In genomic region chr1:9078035-9078948, GRCh38 we compare ENCODE assay signal across 11 cellular contexts. TPM values are rescaled to one million over a fixed set of nuclear protein-coding genes. Genes with fewer than 3 reads are reported as not detected.
DNase-seq lines count a peak whose midpoint lies in the region; ATAC-seq, FAIRE-seq and TF ChIP-seq lines count a peak whose summit lies in the region.
"Had no signal": no experiment of that assay in that cellular context is flagged by ENCODE, and none has a peak within 500 bp of the region (broad histone marks: within the 10 kb centered on the region; RNA-seq: fewer than 3 reads in every experiment).

No MANE protein-coding gene starts in this region.

- FAIRE-seq in GM12878 (lab: Jason Lieb, UNC) (peak; percentile 7), small intestine (lab: Jason Lieb, UNC) (no peak)

- TF ChIP-seq POLR2A in GM12878 (IDR thresholded peaks at IDR 0.05; ENCODE audit: low read depth, low read length), result no peak

- intact Hi-C loops in GM12878 (cut with micrococcal nuclease; ENCODE audit: unreplicated experiment), result loop anchor here (1.0 to 5.0 kb wide), 4 partner anchors 9 to 334 kb away; partner anchors contain the start of genes ENO1 and SLC2A5

- TF ChIP-seq CTCF in GM12878 (IDR thresholded peaks at IDR 0.05 in 2 of 3, conservative IDR thresholded peaks at IDR 0.05 in 1 of 3; ENCODE audit: control insufficient read depth in 2 of 3, extremely low read depth in 1 of 3, insufficient read depth in 1 of 3, low read depth in 3 of 3, low read length in 3 of 3), result no peak

- H3K4me3 ChIP-seq in GM12878 (no peak overlapping the region), small intestine (ENCODE audit: low read depth in 1 of 2, low read length in 2 of 2) (no peak overlapping the region)
- H3K4me3 ChIP-seq: SJSA1, thoracic aorta had no signal

- H4K20me1 ChIP-seq in GM12878 (ENCODE audit: control insufficient read depth, insufficient read depth), result no peaks in the 10 kb centered on the region

- RAD21 ChIA-PET in GM12878 (lab: Charles Lee; ENCODE audit: unreplicated experiment), result interaction anchor here (0.9 to 1.7 kb wide), 5 partner anchors 17 to 229 kb away, joined by 3 to 4 read pairs (median 3); no protein-coding TSS in a partner anchor

- H3K4me1 ChIP-seq in GM12878 (ENCODE audit: control insufficient read depth, insufficient read depth, low read length), result peaks cover 55% of the 10 kb centered on the region
- peaks cover 3 to 6% of the 10 kb centered on the region in 2 donors for H3K4me1 ChIP-seq in small intestine (ENCODE audit: control insufficient read depth in 2 of 2, insufficient read depth in 1 of 2, low read depth in 1 of 2, low read length in 1 of 2)

- 14% methylated on average over 11 of the region's 11 CpGs for WGBS in GM12878 (ENCODE audit: insufficient coverage, insufficient replicate concordance, low lambda C conversion rate, missing lambda C conversion rate)
- WGBS in small intestine, 3 donors, result 62 to 67% (median 63%) methylated on average over 11 of the region's 11 CpGs

- DNase-seq in SIG-M5 treated with dmso at 0.1 percent for 504 hours (lab: John Stamatoyannopoulos, UW; ENCODE audit: unreplicated experiment) (peak; percentile 77), SIG-M5 (lab: John Stamatoyannopoulos, UW) (no peak), HT1080 (ENCODE audit: low read depth) (peak; percentile 83), GM12878 (ENCODE audit: low read depth, low spot score) (peak; percentile 95), small intestine (peak; percentile 96), OCI-M1 (lab: John Stamatoyannopoulos, UW) (no peak), medulla oblongata (ENCODE audit: extremely low spot score) (no peak)
- DNase-seq: central memory CD4-positive, alpha-beta T cell had no signal

- H3K36me3 ChIP-seq in GM12878 (ENCODE audit: control insufficient read depth in 2 of 2, insufficient read depth in 2 of 2, low read length in 1 of 2) (no peaks in the 10 kb centered on the region), small intestine (ENCODE audit: control insufficient read depth in 2 of 2, insufficient read depth in 2 of 2, low read length in 2 of 2) (no peaks in the 10 kb centered on the region)
- H3K36me3 ChIP-seq: SJSA1, thoracic aorta had no signal

- peak overlapping the region; percentile 45 for H3K27ac ChIP-seq in GM12878 (ENCODE audit: control insufficient read depth, insufficient read depth)
- H3K27ac ChIP-seq in small intestine (ENCODE audit: low read depth in 1 of 2, low read length in 1 of 2), result peak overlapping the region; percentile 87 to 92
- H3K27ac ChIP-seq: SJSA1, thoracic aorta had no signal

- SMC1A ChIA-PET in GM12878 (lab: Charles Lee; ENCODE audit: uncharacterized antibody, unreplicated experiment), result interaction anchor here (0.8 to 4.8 kb wide), 6 partner anchors 8 to 107 kb away, joined by 3 to 59 read pairs (median 4); no protein-coding TSS in a partner anchor

- TF ChIP-seq RAD21 in GM12878 (IDR thresholded peaks at IDR 0.05; ENCODE audit: insufficient read depth, low read depth, low read length), result no peak

- POLR2A ChIA-PET in GM12878 (lab: Charles Lee), result interaction anchor here (0.6 to 4.5 kb wide), 4 partner anchors 11 to 73 kb away, joined by 3 to 45 read pairs (median 4); no protein-coding TSS in a partner anchor

- TF ChIP-seq EP300 in GM12878 (IDR thresholded peaks at IDR 0.05; ENCODE audit: borderline replicate concordance in 1 of 2, control insufficient read depth in 1 of 2, low read depth in 2 of 2, low read length in 2 of 2), result peak; percentile 83 to 94; a peak in 3 of 4 replicates

- no peak overlapping the region for H2AFZ ChIP-seq in GM12878 (ENCODE audit: control insufficient read depth, low read depth, low read length)

- H3K27me3 ChIP-seq in GM12878 (replicated peaks in 1 of 2; ENCODE audit: control insufficient read depth in 2 of 2, insufficient read depth in 2 of 2, low read length in 1 of 2), result no peaks in the 10 kb centered on the region
- H3K27me3 ChIP-seq in small intestine (ENCODE audit: control insufficient read depth in 2 of 2, insufficient read depth in 2 of 2, low read length in 2 of 2), result no peaks in the 10 kb centered on the region
- H3K27me3 ChIP-seq: SJSA1 had no signal

- H3K79me2 ChIP-seq in GM12878 (ENCODE audit: control insufficient read depth, insufficient read depth, low read length), result no peaks in the 10 kb centered on the region

- peak overlapping the region; percentile 61 for H3K4me2 ChIP-seq in GM12878 (ENCODE audit: control insufficient read depth, insufficient read depth)

- CTCF ChIA-PET in GM12878 (lab: Yijun Ruan, JAX), result interaction anchor here (0.7 to 4.0 kb wide), 3 partner anchors 12 to 859 kb away, joined by 3 to 26 read pairs (median 3); no protein-coding TSS in a partner anchor

- H3K9ac ChIP-seq in GM12878 (ENCODE audit: control insufficient read depth, insufficient read depth, low read length), result no peak overlapping the region

- ATAC-seq in GM12878 (peak; percentile 49), HG03025 (IDR thresholded peaks at IDR 0.05; ENCODE audit: low FRiP score, unreplicated experiment) (no peak)

- in situ Hi-C loops in GM12878 (cut with MboI), result no loop called here

- no TSS peak for BruUV-seq in GM12878 (replicated peaks; lab: Mats Ljungman, UMichigan)

- H3K9me3 ChIP-seq in GM12878 (replicated peaks; ENCODE audit: control insufficient read depth, insufficient read depth, low read length), result peaks cover 1% of the 10 kb centered on the region
- no peaks in the 10 kb centered on the region for H3K9me3 ChIP-seq in small intestine (ENCODE audit: control insufficient read depth, low read depth)
- H3K9me3 ChIP-seq: SJSA1, thoracic aorta had no signal

RNA-seq across cellular contexts. Expression of gene SLC2A5, which starts 8.9 kb away (rescaled TPM):
- not detected in 2 replicates for total RNA-seq in HT1080 (2014; rRNA removed; shearing (Covaris generic))
- not detected in 2 replicates for polyA plus RNA-seq in HT1080 (2015; cell fraction: cytosol; rRNA removed)
- not detected in 2 replicates for polyA plus RNA-seq in HT1080 (2015; cell fraction: nucleus; rRNA removed)
- total RNA-seq in GM12878 (2013; cell fraction: nucleolus; rRNA removed), result 209 and 221 TPM in 2 replicates
- total RNA-seq in GM12878 (2014; rRNA removed) (20.1 and 24.2 TPM in 2 replicates), GM12878 (2014; rRNA removed; fragmentation: Illumina TruSeq; extraction: Trizol) (10.6 and 12.3 TPM in 2 replicates), GM12878 (2021) (30.9 and 32.3 TPM in 2 replicates)
- polyA plus RNA-seq in GM12878 (2011; ENCODE audit: low read depth), result 47.3 TPM
- polyA plus RNA-seq in GM12878 (2011; rRNA removed) (60.0 and 76.6 TPM in 2 replicates), GM12878 (2014; fragmentation: Illumina TruSeq; extraction: Trizol) (28.7 and 37.7 TPM in 2 replicates), GM12878 (2014; fragmentation: Nextera tagmentation; extraction: Ambion mirVana) (1 to 10 TPM; 4.5 to 5.2 TPM), GM12878 (2014; rRNA removed) (24.7 and 27.4 TPM in 2 replicates), GM12878 (2016; fragmentation: Nextera tagmentation; extraction: Ambion mirVana) (10 to 100 TPM; 19.9 to 23.5 TPM), small intestine (100 to 1,000 TPM in 2 of 3 donors, 10 to 100 TPM in 1; 42.5 to 234 (median 175) TPM)
- 47.9 and 67.2 TPM in 2 replicates for polyA plus RNA-seq in GM12878 (2011; cell fraction: cytosol; rRNA removed)
- polyA plus RNA-seq in GM12878 (2011; cell fraction: nucleus; rRNA removed), result 282 and 381 TPM in 2 replicates
- polyA plus RNA-seq in GM12878 (2012), result 32.5 and 62.6 TPM in 2 replicates
- 81.5 and 87.0 TPM in 2 replicates for polyA minus RNA-seq in GM12878 (2011; rRNA and poly(A)+ RNA removed)
- polyA minus RNA-seq in GM12878 (2011; cell fraction: cytosol; rRNA and poly(A)+ RNA removed), result 26.9 and 29.1 TPM in 2 replicates
- polyA minus RNA-seq in GM12878 (2011; cell fraction: nucleus; rRNA and poly(A)+ RNA removed), result 43.3 and 45.3 TPM in 2 replicates
- total RNA-seq: SJSA1 had no signal

RNA-seq across cellular contexts. Expression of gene GPR157, which starts 50.6 kb away (rescaled TPM):
- 3.6 and 3.8 TPM in 2 replicates for total RNA-seq in HT1080 (2014; rRNA removed; shearing (Covaris generic))
- polyA plus RNA-seq in HT1080 (2015; cell fraction: cytosol; rRNA removed), result 3.4 and 4.1 TPM in 2 replicates
- polyA plus RNA-seq in HT1080 (2015; cell fraction: nucleus; rRNA removed), result 4.5 and 7.4 TPM in 2 replicates
- 22.6 and 27.6 TPM in 2 replicates for total RNA-seq in GM12878 (2013; cell fraction: nucleolus; rRNA removed)
- 4.7 and 15.9 TPM in 2 replicates for total RNA-seq in GM12878 (2014; rRNA removed)
- total RNA-seq in GM12878 (2014; rRNA removed; fragmentation: Illumina TruSeq; extraction: Trizol), result 2.8 and 5.0 TPM in 2 replicates
- 10.1 and 12.2 TPM in 2 replicates for total RNA-seq in GM12878 (2021)
- polyA plus RNA-seq in GM12878 (2011; ENCODE audit: low read depth), result 1.5 TPM
- polyA plus RNA-seq in GM12878 (2011; rRNA removed), result 1.3 and 3.7 TPM in 2 replicates
- 1.8 and 2.0 TPM in 2 replicates for polyA plus RNA-seq in GM12878 (2011; cell fraction: cytosol; rRNA removed)
- polyA plus RNA-seq in GM12878 (2011; cell fraction: nucleus; rRNA removed), result 1.9 and 2.3 TPM in 2 replicates
- polyA plus RNA-seq in GM12878 (2012), result 11.4 and 13.6 TPM in 2 replicates
- polyA plus RNA-seq in GM12878 (2014; fragmentation: Illumina TruSeq; extraction: Trizol), result 2.5 and 2.8 TPM in 2 replicates
- 1 to 10 TPM in 1 of 2 experiments, under 1 TPM in 1; 0.66 to 1.1 TPM for polyA plus RNA-seq in GM12878 (2014; fragmentation: Nextera tagmentation; extraction: Ambion mirVana)
- 2.6 and 3.2 TPM in 2 replicates for polyA plus RNA-seq in GM12878 (2014; rRNA removed)
- 1 to 10 TPM in 1 of 2 experiments, under 1 TPM in 1; 0.86 to 2.9 TPM for polyA plus RNA-seq in GM12878 (2016; fragmentation: Nextera tagmentation; extraction: Ambion mirVana)
- 2.6 and 8.1 TPM in 2 replicates for polyA minus RNA-seq in GM12878 (2011; rRNA and poly(A)+ RNA removed)
- polyA minus RNA-seq in GM12878 (2011; cell fraction: cytosol; rRNA and poly(A)+ RNA removed), result 1.2 and 1.8 TPM in 2 replicates
- polyA minus RNA-seq in GM12878 (2011; cell fraction: nucleus; rRNA and poly(A)+ RNA removed), result 0.85 and 3.2 TPM in 2 replicates
- polyA plus RNA-seq in small intestine, result 1 to 10 TPM; 1.1 to 2.2 (median 1.4) TPM

RNA-seq across cellular contexts. Expression of gene SLC2A7, which starts 52.1 kb away (rescaled TPM):
- total RNA-seq in HT1080 (2014; rRNA removed; shearing (Covaris generic)), result not detected in 2 replicates
- polyA plus RNA-seq in HT1080 (2015; cell fraction: cytosol; rRNA removed), result not detected in 2 replicates
- not detected in 2 replicates for polyA plus RNA-seq in HT1080 (2015; cell fraction: nucleus; rRNA removed)
- total RNA-seq in GM12878 (2013; cell fraction: nucleolus; rRNA removed), result not detected in 2 replicates
- total RNA-seq in GM12878 (2014; rRNA removed), result not detected in 2 replicates
- not detected in 2 replicates for total RNA-seq in GM12878 (2014; rRNA removed; fragmentation: Illumina TruSeq; extraction: Trizol)
- total RNA-seq in GM12878 (2021), result not detected in 2 replicates
- not detected for polyA plus RNA-seq in GM12878 (2011; ENCODE audit: low read depth)
- polyA plus RNA-seq in GM12878 (2011; rRNA removed), result not detected in 2 replicates
- not detected in 2 replicates for polyA plus RNA-seq in GM12878 (2011; cell fraction: cytosol; rRNA removed)
- not detected in 2 replicates for polyA plus RNA-seq in GM12878 (2011; cell fraction: nucleus; rRNA removed)
- not detected in 2 replicates for polyA plus RNA-seq in GM12878 (2012)
- not detected in 2 replicates for polyA plus RNA-seq in GM12878 (2014; fragmentation: Illumina TruSeq; extraction: Trizol)
- polyA plus RNA-seq in GM12878 (2014; fragmentation: Nextera tagmentation; extraction: Ambion mirVana), result not detected
- polyA plus RNA-seq in GM12878 (2014; rRNA removed), result not detected in 2 replicates
- not detected for polyA plus RNA-seq in GM12878 (2016; fragmentation: Nextera tagmentation; extraction: Ambion mirVana)
- polyA minus RNA-seq in GM12878 (2011; rRNA and poly(A)+ RNA removed), result not detected in 2 replicates
- not detected in 2 replicates for polyA minus RNA-seq in GM12878 (2011; cell fraction: cytosol; rRNA and poly(A)+ RNA removed)
- polyA minus RNA-seq in GM12878 (2011; cell fraction: nucleus; rRNA and poly(A)+ RNA removed), result not detected in 2 replicates
- under 1 TPM in 1 of 3 donors, not detected in 2; 0.55 TPM for polyA plus RNA-seq in small intestine
- total RNA-seq: SJSA1, thoracic aorta had no signal

Comparison
In these comparisons a context has a peak if more than half of its experiments do, and no peak if none do; other contexts are left out.
1. DNase-seq: peak in SIG-M5 treated with dmso at 0.1 percent for 504 hours (single experiment), HT1080 (single experiment), GM12878 (single experiment) and small intestine (single experiment); none in SIG-M5 (single experiment), OCI-M1 (single experiment) and medulla oblongata (single experiment).
2. RNA of gene SLC2A5, which starts 8.9 kb away (total RNA-seq): 10.6 to 221 TPM in GM12878; not detected in HT1080; every median in the first group is over 10 times any median in the second.